2 cellular contexts compared by ENCODE assay signal in the genomic region with DNA sequence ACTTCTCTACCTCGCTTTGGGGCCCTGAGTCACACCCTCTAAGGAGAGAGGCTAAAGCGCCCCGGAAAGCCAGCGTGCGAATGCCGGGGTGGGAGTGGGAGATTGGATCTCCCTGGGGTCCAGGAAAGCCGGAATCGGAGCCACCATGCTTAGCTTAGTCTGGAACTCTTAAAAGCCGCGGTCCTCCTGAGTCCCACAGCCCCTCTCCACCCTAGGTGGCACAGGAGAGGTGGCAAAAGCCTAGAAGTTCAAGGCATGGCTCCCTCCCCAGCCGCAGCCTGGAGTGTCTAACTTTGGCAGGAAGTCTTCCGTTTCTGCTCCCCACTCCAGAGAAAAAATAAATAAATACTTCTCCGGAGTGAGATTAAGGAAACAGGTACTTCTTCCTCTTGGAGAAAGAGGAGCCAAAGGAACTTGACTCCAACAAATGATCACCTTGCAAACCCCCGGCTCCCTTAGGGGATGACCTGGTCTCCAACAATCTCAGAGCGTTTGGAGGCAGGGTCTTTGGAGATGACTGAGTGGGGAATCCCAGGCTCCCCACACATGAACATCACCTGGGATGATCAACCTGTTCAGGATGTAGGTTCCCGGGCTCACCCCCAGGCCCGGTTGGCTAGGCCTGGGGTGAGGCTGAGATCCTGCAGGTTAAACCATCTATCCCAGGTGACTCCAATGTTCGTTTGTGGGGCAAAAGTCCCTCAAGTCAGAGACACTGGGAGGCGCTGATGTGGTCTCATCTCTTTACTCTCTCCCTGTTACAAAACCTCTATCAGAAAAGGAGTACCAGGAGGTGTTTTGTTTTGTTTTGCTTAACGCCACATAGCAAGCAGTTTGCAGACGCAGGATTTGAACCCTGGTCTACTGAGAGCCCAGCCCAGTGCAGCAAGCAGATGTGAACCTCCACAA.
TF ChIP-seq lines count a peak whose summit lies in the region.

No MANE protein-coding gene starts in this region.

TF ChIP-seq in liver, 16 proteins besides CTCF, POLR2A, EP300 and RAD21 (continued from another document):
- TF ChIP-seq JUND (IDR thresholded peaks at IDR 0.05) = no peak
- TF ChIP-seq FOXA1 (IDR thresholded peaks at IDR 0.05) = no peak
- TF ChIP-seq NR2F2 (IDR thresholded peaks at IDR 0.05) = no peak
- TF ChIP-seq, protein P1, sequence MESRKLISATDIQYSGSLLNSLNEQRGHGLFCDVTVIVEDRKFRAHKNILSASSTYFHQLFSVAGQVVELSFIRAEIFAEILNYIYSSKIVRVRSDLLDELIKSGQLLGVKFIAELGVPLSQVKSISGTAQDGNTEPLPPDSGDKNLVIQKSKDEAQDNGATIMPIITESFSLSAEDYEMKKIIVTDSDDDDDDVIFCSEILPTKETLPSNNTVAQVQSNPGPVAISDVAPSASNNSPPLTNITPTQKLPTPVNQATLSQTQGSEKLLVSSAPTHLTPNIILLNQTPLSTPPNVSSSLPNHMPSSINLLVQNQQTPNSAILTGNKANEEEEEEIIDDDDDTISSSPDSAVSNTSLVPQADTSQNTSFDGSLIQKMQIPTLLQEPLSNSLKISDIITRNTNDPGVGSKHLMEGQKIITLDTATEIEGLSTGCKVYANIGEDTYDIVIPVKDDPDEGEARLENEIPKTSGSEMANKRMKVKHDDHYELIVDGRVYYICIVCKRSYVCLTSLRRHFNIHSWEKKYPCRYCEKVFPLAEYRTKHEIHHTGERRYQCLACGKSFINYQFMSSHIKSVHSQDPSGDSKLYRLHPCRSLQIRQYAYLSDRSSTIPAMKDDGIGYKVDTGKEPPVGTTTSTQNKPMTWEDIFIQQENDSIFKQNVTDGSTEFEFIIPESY (IDR thresholded peaks at IDR 0.05) = no peak
- TF ChIP-seq FOXA2 (IDR thresholded peaks at IDR 0.05) = no peak
- no peak for TF ChIP-seq TAF1 (conservative IDR thresholded peaks at IDR 0.05)
- TF ChIP-seq, protein P2, sequence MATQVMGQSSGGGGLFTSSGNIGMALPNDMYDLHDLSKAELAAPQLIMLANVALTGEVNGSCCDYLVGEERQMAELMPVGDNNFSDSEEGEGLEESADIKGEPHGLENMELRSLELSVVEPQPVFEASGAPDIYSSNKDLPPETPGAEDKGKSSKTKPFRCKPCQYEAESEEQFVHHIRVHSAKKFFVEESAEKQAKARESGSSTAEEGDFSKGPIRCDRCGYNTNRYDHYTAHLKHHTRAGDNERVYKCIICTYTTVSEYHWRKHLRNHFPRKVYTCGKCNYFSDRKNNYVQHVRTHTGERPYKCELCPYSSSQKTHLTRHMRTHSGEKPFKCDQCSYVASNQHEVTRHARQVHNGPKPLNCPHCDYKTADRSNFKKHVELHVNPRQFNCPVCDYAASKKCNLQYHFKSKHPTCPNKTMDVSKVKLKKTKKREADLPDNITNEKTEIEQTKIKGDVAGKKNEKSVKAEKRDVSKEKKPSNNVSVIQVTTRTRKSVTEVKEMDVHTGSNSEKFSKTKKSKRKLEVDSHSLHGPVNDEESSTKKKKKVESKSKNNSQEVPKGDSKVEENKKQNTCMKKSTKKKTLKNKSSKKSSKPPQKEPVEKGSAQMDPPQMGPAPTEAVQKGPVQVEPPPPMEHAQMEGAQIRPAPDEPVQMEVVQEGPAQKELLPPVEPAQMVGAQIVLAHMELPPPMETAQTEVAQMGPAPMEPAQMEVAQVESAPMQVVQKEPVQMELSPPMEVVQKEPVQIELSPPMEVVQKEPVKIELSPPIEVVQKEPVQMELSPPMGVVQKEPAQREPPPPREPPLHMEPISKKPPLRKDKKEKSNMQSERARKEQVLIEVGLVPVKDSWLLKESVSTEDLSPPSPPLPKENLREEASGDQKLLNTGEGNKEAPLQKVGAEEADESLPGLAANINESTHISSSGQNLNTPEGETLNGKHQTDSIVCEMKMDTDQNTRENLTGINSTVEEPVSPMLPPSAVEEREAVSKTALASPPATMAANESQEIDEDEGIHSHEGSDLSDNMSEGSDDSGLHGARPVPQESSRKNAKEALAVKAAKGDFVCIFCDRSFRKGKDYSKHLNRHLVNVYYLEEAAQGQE (IDR thresholded peaks at IDR 0.05) = no peak
- no peak for TF ChIP-seq YY1 (IDR thresholded peaks at IDR 0.05)
- TF ChIP-seq GABPA (IDR thresholded peaks at IDR 0.05 in 1 of 2, conservative IDR thresholded peaks at IDR 0.05 in 1 of 2) = no peak
- TF ChIP-seq EGR1 (IDR thresholded peaks at IDR 0.05; ENCODE audit: low read depth in 2 of 2) = no peak
- TF ChIP-seq, protein P3, sequence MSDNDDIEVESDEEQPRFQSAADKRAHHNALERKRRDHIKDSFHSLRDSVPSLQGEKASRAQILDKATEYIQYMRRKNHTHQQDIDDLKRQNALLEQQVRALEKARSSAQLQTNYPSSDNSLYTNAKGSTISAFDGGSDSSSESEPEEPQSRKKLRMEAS (IDR thresholded peaks at IDR 0.05) = no peak
- no peak for TF ChIP-seq RXRA (IDR thresholded peaks at IDR 0.05)
- TF ChIP-seq SP1 (IDR thresholded peaks at IDR 0.05) = no peak

TF ChIP-seq in HepG2, 621 proteins besides CTCF, POLR2A, EP300 and RAD21 (continued from another document):
- TF ChIP-seq ZNF142 (CRISPR knock-in tag; IDR thresholded peaks at IDR 0.05) (no peak), ZSCAN20 (CRISPR knock-in tag; IDR thresholded peaks at IDR 0.05; ENCODE audit: borderline replicate concordance) (no peak), HNRNPH1 (optimal IDR thresholded peaks at IDR 0.05; ENCODE audit: low read depth, low read length) (no peak), ARHGAP35 (CRISPR knock-in tag; IDR thresholded peaks at IDR 0.05; ENCODE audit: borderline replicate concordance) (no peak), ZNF574 (CRISPR knock-in tag; IDR thresholded peaks at IDR 0.05) (no peak)
